ENCODE assay signal across 27 cellular contexts in the genomic region with DNA sequence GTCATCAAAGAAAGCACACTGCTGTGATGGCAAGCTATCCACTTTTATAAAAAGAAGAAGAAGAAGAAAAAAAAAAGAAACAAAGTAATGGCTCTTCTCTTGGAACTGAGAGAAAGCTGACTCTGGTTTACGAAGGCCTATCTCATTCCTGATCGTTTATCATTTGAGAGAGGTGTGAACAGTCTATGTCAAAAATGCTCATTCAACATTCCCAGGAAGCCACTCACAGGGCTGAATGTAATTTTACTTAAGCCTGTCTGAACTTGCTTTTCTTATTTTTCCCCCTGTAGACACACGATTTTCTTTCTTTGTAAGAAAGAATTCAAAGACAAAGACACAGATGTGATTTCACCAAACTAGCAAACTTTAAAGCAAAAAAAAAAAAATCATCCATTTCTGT.
"Had no signal": no experiment of that assay in that cellular context is flagged by ENCODE, and none has a peak within 500 bp of the region (broad histone marks: within the 10 kb centered on the region; RNA-seq: fewer than 3 reads in every experiment).

No MANE protein-coding gene starts in this region.

- H3K9ac ChIP-seq: neural progenitor cell had no signal

- H3K4me3 Mint-ChIP-seq: naive B cell; natural killer cell; nephron progenitor cell; neural progenitor cell; stimulated activated effector memory CD8-positive, alpha-beta T cell treated with anti-CD3 and anti-CD28 coated beads, Interleukin-12 subunit alpha, Interleukin-12 subunit beta, amount 100 ng/mL, for 72 hours; stimulated activated naive CD8-positive, alpha-beta T cell treated with anti-CD3 and anti-CD28 coated beads, Interleukin-15, amount 100 ng/mL, for 72 hours had no signal

- H3K36me3 ChIP-seq: left ventricle myocardium inferior, neural progenitor cell, neutrophil, ovary, spleen, tibial nerve, upper lobe of left lung, vagina had no signal

- H3K4me1 ChIP-seq: left ventricle myocardium inferior, neural progenitor cell, spleen, tibial nerve, upper lobe of left lung, vagina had no signal

- H3K27ac Mint-ChIP-seq: natural killer cell; nephron progenitor cell; neural progenitor cell; progenitor cell of endocrine pancreas; stimulated activated effector memory CD8-positive, alpha-beta T cell treated with anti-CD3 and anti-CD28 coated beads, Interleukin-12 subunit alpha, Interleukin-12 subunit beta, amount 100 ng/mL, for 72 hours had no signal

- H3K27me3 ChIP-seq: neural progenitor cell, neutrophil, ovary, spleen, tibial nerve, upper lobe of left lung, vagina had no signal

- H3K4me1 Mint-ChIP-seq: naive B cell; natural killer cell; stimulated activated effector memory CD8-positive, alpha-beta T cell treated with anti-CD3 and anti-CD28 coated beads, Interleukin-12 subunit alpha, Interleukin-12 subunit beta, amount 100 ng/mL, for 72 hours; stimulated activated naive CD8-positive, alpha-beta T cell treated with anti-CD3 and anti-CD28 coated beads, Interleukin-15, amount 100 ng/mL, for 72 hours had no signal

- H3K36me3 Mint-ChIP-seq: naive B cell; natural killer cell; neural progenitor cell; stimulated activated effector memory CD8-positive, alpha-beta T cell treated with anti-CD3 and anti-CD28 coated beads, Interleukin-12 subunit alpha, Interleukin-12 subunit beta, amount 100 ng/mL, for 72 hours had no signal

- DNase-seq: head of caudate nucleus; hippocampal formation; kidney; left colon; left ventricle myocardium inferior; naive B cell; natural killer cell; nephron progenitor cell; occipital lobe; ovary; retina; right cardiac atrium; spleen; stimulated activated CD4-positive, alpha-beta T cell treated with anti-CD3 and anti-CD28 coated beads, Interleukin-4, amount 100 ng/mL, for 24 hours; stimulated activated naive CD4-positive, alpha-beta T cell treated with Interleukin-2 at 50 U/mL for 16 hours; stimulated activated naive CD8-positive, alpha-beta T cell treated with anti-CD3 and anti-CD28 coated beads, Interleukin-15, amount 100 ng/mL, for 72 hours; substantia nigra; upper lobe of left lung had no signal

- H3K4me2 ChIP-seq: neural progenitor cell had no signal

- H3K9me3 ChIP-seq: left ventricle myocardium inferior, neutrophil, ovary, spleen, tibial nerve, upper lobe of left lung, vagina had no signal

- H3K27me3 Mint-ChIP-seq: naive B cell; progenitor cell of endocrine pancreas; stimulated activated naive CD8-positive, alpha-beta T cell treated with anti-CD3 and anti-CD28 coated beads, Interleukin-15, amount 100 ng/mL, for 72 hours had no signal

- H3K27ac ChIP-seq: left ventricle myocardium inferior, neural progenitor cell, neutrophil, ovary, skin epidermis, spleen, tibial nerve, upper lobe of left lung, vagina had no signal

- H2AFZ ChIP-seq: neural progenitor cell had no signal

- ATAC-seq: left colon; natural killer cell; right cardiac atrium; sciatic nerve; stimulated activated effector memory CD8-positive, alpha-beta T cell treated with anti-CD3 and anti-CD28 coated beads, Interleukin-12 subunit alpha, Interleukin-12 subunit beta, amount 100 ng/mL, for 72 hours; stimulated activated naive CD8-positive, alpha-beta T cell treated with anti-CD3 and anti-CD28 coated beads, Interleukin-15, amount 100 ng/mL, for 72 hours had no signal

- H3K4me3 ChIP-seq: left ventricle myocardium inferior, lung, neural progenitor cell, ovary, skin epidermis, spleen, tibial nerve, upper lobe of left lung, vagina had no signal

- H3K9me3 Mint-ChIP-seq: natural killer cell; neural progenitor cell; stimulated activated effector memory CD8-positive, alpha-beta T cell treated with anti-CD3 and anti-CD28 coated beads, Interleukin-12 subunit alpha, Interleukin-12 subunit beta, amount 100 ng/mL, for 72 hours; stimulated activated naive CD8-positive, alpha-beta T cell treated with anti-CD3 and anti-CD28 coated beads, Interleukin-15, amount 100 ng/mL, for 72 hours had no signal
